ENCODE assay signal across 23 cellular contexts in the genomic region with DNA sequence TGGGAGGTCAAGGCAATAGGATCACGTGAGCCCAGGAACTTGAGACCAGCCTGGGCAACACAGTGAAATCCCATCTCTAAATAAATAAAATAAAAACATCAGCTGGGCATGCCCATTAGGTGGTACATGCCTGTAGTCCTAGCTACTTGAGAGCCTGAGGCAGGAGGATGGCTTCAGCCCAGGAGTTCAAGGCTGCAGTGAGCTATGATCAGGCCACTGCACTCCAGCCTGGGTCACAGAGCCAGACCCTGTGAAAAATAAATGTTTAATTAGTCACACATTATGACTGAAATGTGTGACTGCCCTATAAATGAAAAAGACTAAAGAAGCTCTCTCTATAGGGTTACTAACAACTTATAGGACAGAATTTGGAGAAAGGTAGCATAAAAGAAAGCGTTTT. TPM values are rescaled to one million over a fixed set of nuclear protein-coding genes. Genes with fewer than 3 reads are reported as not detected.
DNase-seq lines count a peak whose midpoint lies in the region; ATAC-seq and TF ChIP-seq lines count a peak whose summit lies in the region.
"Had no signal": no experiment of that assay in that cellular context is flagged by ENCODE, and none has a peak within 500 bp of the region (broad histone marks: within the 10 kb centered on the region; RNA-seq: fewer than 3 reads in every experiment).

No MANE protein-coding gene starts in this region.

- H3K9me3 Mint-ChIP-seq in activated CD8-positive, alpha-beta T cell treated with anti-CD3 and anti-CD28 coated beads for 36 hours: peaks cover 10% of the 10 kb centered on the region
- peaks cover 3% of the 10 kb centered on the region for H3K9me3 Mint-ChIP-seq in activated CD8-positive, alpha-beta T cell treated with anti-CD3 and anti-CD28 coated beads, Interleukin-2, amount 10 ng/mL, durations not matched to agents 7 days and 5 days (ENCODE audit: insufficient read depth)
- H3K9me3 Mint-ChIP-seq in stimulated activated naive CD8-positive, alpha-beta T cell treated with anti-CD3 and anti-CD28 coated beads, Interleukin-15, Interleukin-2, amounts not matched to agents 100 ng/mL and 50 ng/mL, for 24 hours: no peaks in the 10 kb centered on the region

- H3K36me3 Mint-ChIP-seq in activated CD8-positive, alpha-beta T cell treated with anti-CD3 and anti-CD28 coated beads for 36 hours (ENCODE audit: low read depth): peaks cover 25% of the 10 kb centered on the region
- H3K36me3 Mint-ChIP-seq in activated CD8-positive, alpha-beta T cell treated with anti-CD3 and anti-CD28 coated beads, Interleukin-2, amount 10 ng/mL, durations not matched to agents 7 days and 5 days (ENCODE audit: low read depth): peaks cover 20% of the 10 kb centered on the region
- peaks cover 34% of the 10 kb centered on the region for H3K36me3 Mint-ChIP-seq in stimulated activated naive CD8-positive, alpha-beta T cell treated with anti-CD3 and anti-CD28 coated beads, Interleukin-15, Interleukin-2, amounts not matched to agents 100 ng/mL and 50 ng/mL, for 24 hours (ENCODE audit: low read depth)

- intact Hi-C loops in activated CD8-positive, alpha-beta T cell treated with anti-CD3 and anti-CD28 coated beads for 36 hours (cut with micrococcal nuclease): no loop called here
- intact Hi-C loops in esophagus squamous epithelium (cut with DNase I): no loop called here

- H3K4me1 ChIP-seq in esophagus squamous epithelium: peaks cover 5 to 71% (median 32%) of the 10 kb centered on the region in 3 donors
- H3K4me1 ChIP-seq: Caco-2 had no signal

- ATAC-seq in activated CD8-positive, alpha-beta T cell treated with anti-CD3 and anti-CD28 coated beads for 36 hours: no peak
- ATAC-seq in activated CD8-positive, alpha-beta T cell treated with anti-CD3 and anti-CD28 coated beads, Interleukin-2, amount 10 ng/mL, durations not matched to agents 7 days and 5 days: no peak
- no peak for ATAC-seq in stimulated activated naive CD8-positive, alpha-beta T cell treated with anti-CD3 and anti-CD28 coated beads, Interleukin-15, Interleukin-2, amounts not matched to agents 100 U/mL and 50 U/mL, for 24 hours
- ATAC-seq in left lobe of liver (peak; percentile 21), HG03442 (IDR thresholded peaks at IDR 0.05; ENCODE audit: unreplicated experiment) (no peak)
- ATAC-seq: HCT116 had no signal

- H3K36me3 ChIP-seq in esophagus squamous epithelium: no peaks in the 10 kb centered on the region

- CTCF ChIA-PET in activated CD8-positive, alpha-beta T cell treated with anti-CD3 and anti-CD28 coated beads for 36 hours (lab: Charles Lee): interaction anchor here (1.0 to 1.7 kb wide), 3 partner anchors 27 to 136 kb away, joined by 3 to 5 read pairs (median 3); a partner anchor contains a TSS
- CTCF ChIA-PET in activated CD8-positive, alpha-beta T cell treated with anti-CD3 and anti-CD28 coated beads, Interleukin-2, amount 10 ng/mL, durations not matched to agents 7 days and 5 days (lab: Charles Lee): interaction anchor here (1.0 to 2.4 kb wide), 4 partner anchors 13 to 149 kb away, joined by 3 to 12 read pairs (median 3); no protein-coding TSS in a partner anchor

- H3K4me3 ChIP-seq in esophagus squamous epithelium: no peak overlapping the region
- H3K4me3 ChIP-seq: BLaER1 treated with 17β-estradiol and CSF1 and Interleukin-3, amounts not matched to agents 10 nM and 100 nM had no signal

- 90 to 91% methylated on average over 2 of the region's 2 CpGs for WGBS in esophagus squamous epithelium, 2 donors

- H3K27ac Mint-ChIP-seq in activated CD8-positive, alpha-beta T cell treated with anti-CD3 and anti-CD28 coated beads for 36 hours: peak overlapping the region; percentile 78
- H3K27ac Mint-ChIP-seq in activated CD8-positive, alpha-beta T cell treated with anti-CD3 and anti-CD28 coated beads, Interleukin-2, amount 10 ng/mL, durations not matched to agents 7 days and 5 days: no peak overlapping the region
- H3K27ac Mint-ChIP-seq in stimulated activated naive CD8-positive, alpha-beta T cell treated with anti-CD3 and anti-CD28 coated beads, Interleukin-15, Interleukin-2, amounts not matched to agents 100 ng/mL and 50 ng/mL, for 24 hours: peak overlapping the region; percentile 79

- no peaks in the 10 kb centered on the region for H3K27me3 Mint-ChIP-seq in activated CD8-positive, alpha-beta T cell treated with anti-CD3 and anti-CD28 coated beads for 36 hours
- H3K27me3 Mint-ChIP-seq in activated CD8-positive, alpha-beta T cell treated with anti-CD3 and anti-CD28 coated beads, Interleukin-2, amount 10 ng/mL, durations not matched to agents 7 days and 5 days (ENCODE audit: low read depth): no peaks in the 10 kb centered on the region
- no peaks in the 10 kb centered on the region for H3K27me3 Mint-ChIP-seq in stimulated activated naive CD8-positive, alpha-beta T cell treated with anti-CD3 and anti-CD28 coated beads, Interleukin-15, Interleukin-2, amounts not matched to agents 100 ng/mL and 50 ng/mL, for 24 hours
- H3K27me3 Mint-ChIP-seq: CD4-positive, alpha-beta memory T cell had no signal

- no peaks in the 10 kb centered on the region for H3K27me3 ChIP-seq in esophagus squamous epithelium
- H3K27me3 ChIP-seq: BLaER1 treated with 17β-estradiol and CSF1 and Interleukin-3, amounts not matched to agents 10 nM and 100 nM had no signal

- peaks cover 0 to 11% (median 6%) of the 10 kb centered on the region in 3 donors for H3K9me3 ChIP-seq in esophagus squamous epithelium
- H3K9me3 ChIP-seq: Caco-2 had no signal

- TF ChIP-seq POLR2A in esophagus squamous epithelium (IDR thresholded peaks at IDR 0.05): no peak

- POLR2A ChIA-PET in activated CD8-positive, alpha-beta T cell treated with anti-CD3 and anti-CD28 coated beads for 36 hours (lab: Charles Lee): interaction anchor here (1.2 kb wide), 1 partner anchor 37 kb away, joined by 4 read pairs; no protein-coding TSS in a partner anchor
- POLR2A ChIA-PET in activated CD8-positive, alpha-beta T cell treated with anti-CD3 and anti-CD28 coated beads, Interleukin-2, amount 10 ng/mL, durations not matched to agents 7 days and 5 days (lab: Charles Lee): interaction anchor here (0.6 to 2.1 kb wide), 4 partner anchors 36 to 97 kb away, joined by 3 to 6 read pairs (median 4); no protein-coding TSS in a partner anchor

- H3K27ac ChIP-seq in esophagus squamous epithelium: no peak overlapping the region
- H3K27ac ChIP-seq: BLaER1 treated with 17β-estradiol and CSF1 and Interleukin-3, amounts not matched to agents 10 nM and 100 nM had no signal

- no peak overlapping the region for H3K4me3 Mint-ChIP-seq in activated CD8-positive, alpha-beta T cell treated with anti-CD3 and anti-CD28 coated beads for 36 hours
- no peak overlapping the region for H3K4me3 Mint-ChIP-seq in activated CD8-positive, alpha-beta T cell treated with anti-CD3 and anti-CD28 coated beads, Interleukin-2, amount 10 ng/mL, durations not matched to agents 7 days and 5 days
- no peak overlapping the region for H3K4me3 Mint-ChIP-seq in stimulated activated naive CD8-positive, alpha-beta T cell treated with anti-CD3 and anti-CD28 coated beads, Interleukin-15, Interleukin-2, amounts not matched to agents 100 ng/mL and 50 ng/mL, for 24 hours

- no peak for DNase-seq in activated CD8-positive, alpha-beta T cell treated with anti-CD3 and anti-CD28 coated beads for 36 hours
- no peak for DNase-seq in activated CD8-positive, alpha-beta T cell treated with anti-CD3 and anti-CD28 coated beads, Interleukin-2, amount 10 ng/mL, durations not matched to agents 7 days and 5 days
- no peak for DNase-seq in stimulated activated naive CD8-positive, alpha-beta T cell treated with anti-CD3 and anti-CD28 coated beads, Interleukin-15, Interleukin-2, amounts not matched to agents 100 U/mL and 50 U/mL, for 24 hours
- no peak for DNase-seq in left lobe of liver (ENCODE audit: low spot score)
- no peak for DNase-seq in esophagus squamous epithelium (lab: John Stamatoyannopoulos, UW)
- DNase-seq in KG1 (lab: John Stamatoyannopoulos, UW): no peak
- DNase-seq: 8988T; Caco-2; CD4-positive, alpha-beta memory T cell; DMS 273 treated with DMSO at 0.1 percent for 48 hours; DMS79 treated with DMSO at 0.1 percent for 48 hours; GOT3; IMR-90; NCI-H1105; NCI-H146; NCI-H2029; NCI-H345; NCI-H524 treated with DMSO at 0.1 percent for 48 hours; Right ventricle myocardium superior had no signal

- H3K4me1 Mint-ChIP-seq in activated CD8-positive, alpha-beta T cell treated with anti-CD3 and anti-CD28 coated beads for 36 hours (ENCODE audit: low read depth): peaks cover 84% of the 10 kb centered on the region
- H3K4me1 Mint-ChIP-seq in activated CD8-positive, alpha-beta T cell treated with anti-CD3 and anti-CD28 coated beads, Interleukin-2, amount 10 ng/mL, durations not matched to agents 7 days and 5 days (ENCODE audit: low read depth): peaks cover 53% of the 10 kb centered on the region
- H3K4me1 Mint-ChIP-seq in stimulated activated naive CD8-positive, alpha-beta T cell treated with anti-CD3 and anti-CD28 coated beads, Interleukin-15, Interleukin-2, amounts not matched to agents 100 ng/mL and 50 ng/mL, for 24 hours (ENCODE audit: low read depth): peaks cover 81% of the 10 kb centered on the region

- no peak for TF ChIP-seq CTCF in activated CD8-positive, alpha-beta T cell treated with anti-CD3 and anti-CD28 coated beads for 36 hours (IDR thresholded peaks at IDR 0.05)
- no peak for TF ChIP-seq CTCF in esophagus squamous epithelium (IDR thresholded peaks at IDR 0.05)

RNA-seq across cellular contexts. Expression of a gene that starts 37.7 kb away (rescaled TPM):
- 10 to 100 TPM; 35.7 to 40.1 TPM for total RNA-seq in activated CD8-positive, alpha-beta T cell treated with anti-CD3 and anti-CD28 coated beads for 36 hours
- 10 to 100 TPM; 19.3 to 19.8 TPM for total RNA-seq in activated CD8-positive, alpha-beta T cell treated with anti-CD3 and anti-CD28 coated beads, Interleukin-2, amount 10 ng/mL, durations not matched to agents 7 days and 5 days
- total RNA-seq in left lobe of liver: 11.5 TPM
- 10 to 100 TPM in 3 of 4 donors, 1 to 10 TPM in 1; 3.9 to 31.7 (median 13.6) TPM for total RNA-seq in esophagus squamous epithelium
